In genomic region chrX:12722314-12722713, GRCh38 we compare ENCODE assay signal across 38 cellular contexts.
"Had no signal": no experiment of that assay in that cellular context is flagged by ENCODE, and none has a peak within 500 bp of the region (broad histone marks: within the 10 kb centered on the region; RNA-seq: fewer than 3 reads in every experiment).

No MANE protein-coding gene starts in this region.

- DNase-seq: activated effector memory CD4-positive, alpha-beta T cell treated with anti-CD3 and anti-CD28 coated beads, Interleukin-2, amount 50 U/mL, for 16 hours; activated effector memory CD4-positive, alpha-beta T cell treated with Interleukin-2 at 50 U/mL for 16 hours; activated gamma-delta T cell; activated gamma-delta T cell treated with Interleukin-2 at 50 U/mL for 16 hours; activated naive CD4-positive, alpha-beta T cell; activated naive CD4-positive, alpha-beta T cell treated with anti-CD3 and anti-CD28 coated beads for 36 hours; activated naive CD4-positive, alpha-beta T cell treated with anti-CD3 and anti-CD28 coated beads, Interleukin-2, amount 10 ng/mL, durations not matched to agents 7 days and 5 days; activated naive CD4-positive, alpha-beta T cell treated with anti-CD3 and anti-CD28 coated beads, Interleukin-2, amount 50 U/mL, for 16 hours; activated naive CD4-positive, alpha-beta T cell treated with Interleukin-2 at 50 U/mL for 16 hours; activated naive CD8-positive, alpha-beta T cell treated with anti-CD3 and anti-CD28 coated beads for 36 hours; activated naive CD8-positive, alpha-beta T cell treated with anti-CD3 and anti-CD28 coated beads, Interleukin-2, amount 10 ng/mL, durations not matched to agents 7 days and 5 days; activated naive CD8-positive, alpha-beta T cell treated with anti-CD3 and anti-CD28 coated beads, Interleukin-2, amount 50 U/mL, for 24 hours; activated T-cell treated with anti-CD3 and anti-CD28 coated beads, Interleukin-2, amount 50 U/mL, for 24 hours; activated T-cell treated with anti-CD3 and anti-CD28 coated beads, Interleukin-2, amount 50 U/mL, for 4 hours; activated T-cell treated with anti-CD3 and anti-CD28 coated beads, Interleukin-2, amount 50 U/mL, for 48 hours; activated T-cell treated with anti-CD3 and anti-CD28 coated beads, Interleukin-2, amount 50 U/mL, for 72 hours; adrenal gland; amniotic stem cell; amygdala; anterior cingulate cortex; aorta; body of pancreas; brain microvascular endothelial cell; caudate nucleus; central memory CD4-positive, alpha-beta T cell; cerebellar nuclear complex had no signal

- ATAC-seq: activated naive CD4-positive, alpha-beta T cell treated with anti-CD3 and anti-CD28 coated beads, Interleukin-2, amount 50 U/mL, for 72 hours; activated naive CD8-positive, alpha-beta T cell treated with anti-CD3 and anti-CD28 coated beads, Interleukin-2, amount 50 U/mL, for 24 hours; activated T-cell treated with anti-CD3 and anti-CD28 coated beads, Interleukin-2, amount 50 U/mL, for 4 hours; activated T-cell treated with anti-CD3 and anti-CD28 coated beads, Interleukin-2, amount 50 U/mL, for 72 hours; activated T-helper 17 cell treated with anti-CD3 and anti-CD28 coated beads, Interleukin-2, amount 50 U/mL, for 72 hours; body of pancreas had no signal

- H3K36me3 ChIP-seq: adrenal gland, ascending aorta, brain microvascular endothelial cell, breast epithelium, cardiac muscle cell had no signal

- H3K27me3 Mint-ChIP-seq: activated naive CD4-positive, alpha-beta T cell treated with anti-CD3 and anti-CD28 coated beads, Interleukin-2, amount 50 U/mL, for 24 hours had no signal

- H3K9me3 ChIP-seq: adrenal gland, ascending aorta, body of pancreas, breast epithelium had no signal

- H3K27ac ChIP-seq: adrenal gland, ascending aorta, body of pancreas, brain microvascular endothelial cell, breast epithelium, cardiac muscle cell had no signal

- H3K4me3 ChIP-seq: adrenal gland, ascending aorta, body of pancreas, breast epithelium, cardiac muscle cell had no signal

- H3K4me1 Mint-ChIP-seq: activated naive CD4-positive, alpha-beta T cell treated with anti-CD3 and anti-CD28 coated beads, Interleukin-2, amount 10 ng/mL, durations not matched to agents 7 days and 5 days; activated naive CD4-positive, alpha-beta T cell treated with anti-CD3 and anti-CD28 coated beads, Interleukin-2, amount 50 U/mL, for 24 hours; activated naive CD8-positive, alpha-beta T cell treated with anti-CD3 and anti-CD28 coated beads for 36 hours; activated naive CD8-positive, alpha-beta T cell treated with anti-CD3 and anti-CD28 coated beads, Interleukin-2, amount 10 ng/mL, durations not matched to agents 7 days and 5 days; activated naive CD8-positive, alpha-beta T cell treated with anti-CD3 and anti-CD28 coated beads, Interleukin-2, amount 50 U/mL, for 24 hours; activated T-helper 17 cell treated with anti-CD3 and anti-CD28 coated beads, Interleukin-2, amount 50 U/mL, for 72 hours; brain; central memory CD8-positive, alpha-beta T cell had no signal

- FAIRE-seq: bronchial epithelial cell had no signal

- H3K9me3 Mint-ChIP-seq: activated naive CD4-positive, alpha-beta T cell treated with anti-CD3 and anti-CD28 coated beads for 36 hours; activated naive CD4-positive, alpha-beta T cell treated with anti-CD3 and anti-CD28 coated beads, Interleukin-2, amount 10 ng/mL, durations not matched to agents 7 days and 5 days; activated naive CD4-positive, alpha-beta T cell treated with anti-CD3 and anti-CD28 coated beads, Interleukin-2, amount 50 U/mL, for 24 hours; activated naive CD4-positive, alpha-beta T cell treated with anti-CD3 and anti-CD28 coated beads, Interleukin-2, amount 50 U/mL, for 72 hours; activated naive CD8-positive, alpha-beta T cell treated with anti-CD3 and anti-CD28 coated beads for 36 hours; activated naive CD8-positive, alpha-beta T cell treated with anti-CD3 and anti-CD28 coated beads, Interleukin-2, amount 10 ng/mL, durations not matched to agents 7 days and 5 days; activated naive CD8-positive, alpha-beta T cell treated with anti-CD3 and anti-CD28 coated beads, Interleukin-2, amount 50 U/mL, for 24 hours; activated T-cell treated with anti-CD3 and anti-CD28 coated beads, Interleukin-2, amount 50 U/mL, for 24 hours; activated T-cell treated with anti-CD3 and anti-CD28 coated beads, Interleukin-2, amount 50 U/mL, for 4 hours; activated T-cell treated with anti-CD3 and anti-CD28 coated beads, Interleukin-2, amount 50 U/mL, for 72 hours; activated T-helper 1 cell treated with anti-CD3 and anti-CD28 coated beads, Interleukin-12 subunit alpha, Interleukin-12 subunit beta, Interleukin-2, Interleukin-4 antibody, amounts not matched to agents 30 ng/mL and 10 ng/mL and 1 ng/mL, durations not matched to agents 14 hours and 24 hours and 36 hours; activated T-helper 17 cell treated with anti-CD3 and anti-CD28 coated beads, Interleukin-2, amount 50 U/mL, for 72 hours; activated T-helper 2 cell treated with anti-CD3 and anti-CD28 coated beads, Interferon-gamma antibody, Interleukin-2, Interleukin-4, amounts not matched to agents 10 μg/mL and 5 μg/mL and 100 μg/mL, durations not matched to agents 14 hours and 24 hours and 36 hours; central memory CD8-positive, alpha-beta T cell had no signal

- H3K36me3 Mint-ChIP-seq: activated naive CD4-positive, alpha-beta T cell treated with anti-CD3 and anti-CD28 coated beads, Interleukin-2, amount 10 ng/mL, durations not matched to agents 7 days and 5 days; activated naive CD4-positive, alpha-beta T cell treated with anti-CD3 and anti-CD28 coated beads, Interleukin-2, amount 50 U/mL, for 24 hours; activated naive CD4-positive, alpha-beta T cell treated with anti-CD3 and anti-CD28 coated beads, Interleukin-2, amount 50 U/mL, for 72 hours; activated naive CD8-positive, alpha-beta T cell; activated naive CD8-positive, alpha-beta T cell treated with anti-CD3 and anti-CD28 coated beads for 36 hours; activated naive CD8-positive, alpha-beta T cell treated with anti-CD3 and anti-CD28 coated beads, Interleukin-2, amount 10 ng/mL, durations not matched to agents 7 days and 5 days; brain had no signal

- H3K4me3 Mint-ChIP-seq: activated naive CD4-positive, alpha-beta T cell treated with anti-CD3 and anti-CD28 coated beads for 36 hours; activated naive CD4-positive, alpha-beta T cell treated with anti-CD3 and anti-CD28 coated beads, Interleukin-2, amount 10 ng/mL, durations not matched to agents 7 days and 5 days; activated naive CD4-positive, alpha-beta T cell treated with anti-CD3 and anti-CD28 coated beads, Interleukin-2, amount 50 U/mL, for 24 hours; activated naive CD8-positive, alpha-beta T cell; activated naive CD8-positive, alpha-beta T cell treated with anti-CD3 and anti-CD28 coated beads for 36 hours; activated naive CD8-positive, alpha-beta T cell treated with anti-CD3 and anti-CD28 coated beads, Interleukin-2, amount 10 ng/mL, durations not matched to agents 7 days and 5 days; activated naive CD8-positive, alpha-beta T cell treated with anti-CD3 and anti-CD28 coated beads, Interleukin-2, amount 50 U/mL, for 24 hours; activated T-cell treated with anti-CD3 and anti-CD28 coated beads, Interleukin-2, amount 50 U/mL, for 24 hours; activated T-cell treated with anti-CD3 and anti-CD28 coated beads, Interleukin-2, amount 50 U/mL, for 4 hours; activated T-cell treated with anti-CD3 and anti-CD28 coated beads, Interleukin-2, amount 50 U/mL, for 72 hours; activated T-helper 1 cell treated with anti-CD3 and anti-CD28 coated beads, Interleukin-12 subunit alpha, Interleukin-12 subunit beta, Interleukin-2, Interleukin-4 antibody, amounts not matched to agents 30 ng/mL and 10 ng/mL and 1 ng/mL, durations not matched to agents 14 hours and 24 hours and 36 hours; activated T-helper 17 cell treated with anti-CD3 and anti-CD28 coated beads, Interleukin-2, amount 50 U/mL, for 72 hours; brain; central memory CD8-positive, alpha-beta T cell had no signal

- H3K27ac Mint-ChIP-seq: activated naive CD4-positive, alpha-beta T cell treated with anti-CD3 and anti-CD28 coated beads for 36 hours; activated naive CD4-positive, alpha-beta T cell treated with anti-CD3 and anti-CD28 coated beads, Interleukin-2, amount 10 ng/mL, durations not matched to agents 7 days and 5 days; activated naive CD4-positive, alpha-beta T cell treated with anti-CD3 and anti-CD28 coated beads, Interleukin-2, amount 50 U/mL, for 24 hours; activated naive CD4-positive, alpha-beta T cell treated with anti-CD3 and anti-CD28 coated beads, Interleukin-2, amount 50 U/mL, for 72 hours; activated naive CD8-positive, alpha-beta T cell; activated naive CD8-positive, alpha-beta T cell treated with anti-CD3 and anti-CD28 coated beads for 36 hours; activated naive CD8-positive, alpha-beta T cell treated with anti-CD3 and anti-CD28 coated beads, Interleukin-2, amount 10 ng/mL, durations not matched to agents 7 days and 5 days; activated naive CD8-positive, alpha-beta T cell treated with anti-CD3 and anti-CD28 coated beads, Interleukin-2, amount 50 U/mL, for 24 hours; activated T-cell treated with anti-CD3 and anti-CD28 coated beads, Interleukin-2, amount 50 U/mL, for 24 hours; activated T-cell treated with anti-CD3 and anti-CD28 coated beads, Interleukin-2, amount 50 U/mL, for 72 hours; activated T-helper 1 cell treated with anti-CD3 and anti-CD28 coated beads, Interleukin-12 subunit alpha, Interleukin-12 subunit beta, Interleukin-2, Interleukin-4 antibody, amounts not matched to agents 30 ng/mL and 10 ng/mL and 1 ng/mL, durations not matched to agents 14 hours and 24 hours and 36 hours; activated T-helper 17 cell treated with anti-CD3 and anti-CD28 coated beads, Interleukin-2, amount 50 U/mL, for 72 hours; activated T-helper 2 cell treated with anti-CD3 and anti-CD28 coated beads, Interferon-gamma antibody, Interleukin-2, Interleukin-4, amounts not matched to agents 10 μg/mL and 5 μg/mL and 100 μg/mL, durations not matched to agents 14 hours and 24 hours and 36 hours; brain had no signal

- H3K4me1 ChIP-seq: adrenal gland, ascending aorta, body of pancreas, breast epithelium had no signal

- H3K27me3 ChIP-seq: ascending aorta, body of pancreas, brain microvascular endothelial cell, cardiac muscle cell had no signal
